Comparison of ENCODE assay signal across 15 cellular contexts in genomic region chr12:114691810-114692557, GRCh38. TPM values are rescaled to one million over a fixed set of nuclear protein-coding genes. Genes with fewer than 3 reads are reported as not detected.
A peak's percentile ranks its signal among the peaks of the same experiment; 100 is the strongest.
DNase-seq lines count a peak whose midpoint lies in the region; ATAC-seq, FAIRE-seq and TF ChIP-seq lines count a peak whose summit lies in the region.
"Had no signal": no experiment of that assay in that cellular context is flagged by ENCODE, and none has a peak within 500 bp of the region (broad histone marks: within the 10 kb centered on the region; RNA-seq: fewer than 3 reads in every experiment).

No MANE protein-coding gene starts in this region.

- DNase-seq in ELF-1 (ENCODE audit: low read depth, low spot score) (peak; percentile 47), astrocyte (ENCODE audit: low read depth) (no peak), islet precursor cell (peak; percentile 76), gastrocnemius medialis (no peak), inferior parietal cortex (ENCODE audit: extremely low spot score) (no peak), medulla oblongata (ENCODE audit: extremely low spot score) (no peak), GM12891 (ENCODE audit: insufficient read length, low spot score) (no peak)
- DNase-seq: activated CD8-positive, alpha-beta T cell treated with anti-CD3 and anti-CD28 coated beads for 36 hours; activated naive CD8-positive, alpha-beta T cell treated with anti-CD3 and anti-CD28 coated beads, Interleukin-2, amount 50 U/mL, for 24 hours; NCI-H2081 treated with DMSO at 0.1 percent for 48 hours; occipital lobe had no signal

- H3K4me1 ChIP-seq in astrocyte (ENCODE audit: insufficient read depth, low read length) (no peaks in the 10 kb centered on the region), gastrocnemius medialis (peaks cover 5 to 9% of the 10 kb centered on the region in 2 donors)

- in situ Hi-C loops in gastrocnemius medialis (cut with MboI; ENCODE audit: low sequenced_read_pairs in 4 of 4), result loop anchor here in 1 of 4 donors (25.0 kb wide), 1 partner anchor 645 kb away; no protein-coding TSS in a partner anchor

- H3K9me3 ChIP-seq in astrocyte (ENCODE audit: insufficient read depth, low read depth, low read length), result peaks cover 3% of the 10 kb centered on the region
- no peaks in the 10 kb centered on the region for H3K9me3 ChIP-seq in gastrocnemius medialis

- no peak overlapping the region for H2AFZ ChIP-seq in astrocyte (ENCODE audit: low read depth, low read length)

- peaks cover 96% of the 10 kb centered on the region for H3K27me3 Mint-ChIP-seq in astrocyte (ENCODE audit: low read depth, unreplicated experiment)

- ATAC-seq in gastrocnemius medialis, result no peak
- no peak for ATAC-seq in HG03571 (IDR thresholded peaks at IDR 0.05; ENCODE audit: unreplicated experiment)
- ATAC-seq: activated CD8-positive, alpha-beta T cell treated with anti-CD3 and anti-CD28 coated beads for 36 hours; activated naive CD8-positive, alpha-beta T cell treated with anti-CD3 and anti-CD28 coated beads, Interleukin-2, amount 50 U/mL, for 24 hours; HCT116 had no signal

- H3K4me1 Mint-ChIP-seq in astrocyte (ENCODE audit: low read depth, unreplicated experiment), result no peaks in the 10 kb centered on the region
- H3K4me1 Mint-ChIP-seq: activated naive CD8-positive, alpha-beta T cell treated with anti-CD3 and anti-CD28 coated beads, Interleukin-2, amount 50 U/mL, for 24 hours had no signal

- H3K9ac ChIP-seq in astrocyte (ENCODE audit: low read length), result no peak overlapping the region

- no peak overlapping the region for H3K27ac ChIP-seq in astrocyte (ENCODE audit: low read depth, low read length)
- peak overlapping the region in 1 of 4 donors; percentile 14 for H3K27ac ChIP-seq in gastrocnemius medialis
- H3K27ac ChIP-seq: SK-N-MC had no signal

- no peak for TF ChIP-seq POLR2A in gastrocnemius medialis (IDR thresholded peaks at IDR 0.05)
- TF ChIP-seq POLR2A in GM12891 (IDR thresholded peaks at IDR 0.05; ENCODE audit: low read depth, low read length), result no peak

- no peak overlapping the region for H3K27ac Mint-ChIP-seq in astrocyte (ENCODE audit: unreplicated experiment)
- H3K27ac Mint-ChIP-seq: activated CD8-positive, alpha-beta T cell treated with anti-CD3 and anti-CD28 coated beads for 36 hours; activated naive CD8-positive, alpha-beta T cell treated with anti-CD3 and anti-CD28 coated beads, Interleukin-2, amount 50 U/mL, for 24 hours had no signal

- peaks cover 3% of the 10 kb centered on the region for H4K20me1 ChIP-seq in astrocyte (ENCODE audit: insufficient read depth, low read length)

- intact Hi-C loops in gastrocnemius medialis (cut with DNase I; ENCODE audit: low total_unique reads), result no loop called here

- no peak for TF ChIP-seq CTCF in astrocyte (IDR thresholded peaks at IDR 0.05; ENCODE audit: insufficient read depth, low read depth, low read length)
- no peak for TF ChIP-seq CTCF in gastrocnemius medialis (IDR thresholded peaks at IDR 0.05 in 4 of 5, conservative IDR thresholded peaks at IDR 0.05 in 1 of 5)

- H3K4me2 ChIP-seq in astrocyte (ENCODE audit: low read length), result peak overlapping the region; percentile 89

- H3K36me3 Mint-ChIP-seq in astrocyte (ENCODE audit: low read depth, unreplicated experiment), result no peaks in the 10 kb centered on the region

- H3K79me2 ChIP-seq in astrocyte (ENCODE audit: insufficient read depth, low read length), result no peaks in the 10 kb centered on the region

- H3K4me3 Mint-ChIP-seq in astrocyte (ENCODE audit: unreplicated experiment), result peak overlapping the region; percentile 27
- H3K4me3 Mint-ChIP-seq: activated CD8-positive, alpha-beta T cell treated with anti-CD3 and anti-CD28 coated beads for 36 hours; activated naive CD8-positive, alpha-beta T cell treated with anti-CD3 and anti-CD28 coated beads, Interleukin-2, amount 50 U/mL, for 24 hours had no signal

- H3K27me3 ChIP-seq in astrocyte (ENCODE audit: insufficient read depth, low read length) (peaks cover 97% of the 10 kb centered on the region), gastrocnemius medialis (peaks cover 68 to 87% (median 77%) of the 10 kb centered on the region in 3 donors)

- FAIRE-seq in astrocyte (lab: Jason Lieb, UNC), result no peak
- FAIRE-seq in GM12891 (lab: Jason Lieb, UNC), result no peak
- FAIRE-seq: D721Med had no signal

- H3K4me3 ChIP-seq in astrocyte (ENCODE audit: insufficient read depth, low read depth, low read length), result peak overlapping the region; percentile 56
- H3K4me3 ChIP-seq in gastrocnemius medialis, result peak overlapping the region; percentile 36 to 60 (median 48)
- H3K4me3 ChIP-seq: SK-N-MC had no signal

- peaks cover 4% of the 10 kb centered on the region for H3K9me3 Mint-ChIP-seq in astrocyte (ENCODE audit: unreplicated experiment)
- H3K9me3 Mint-ChIP-seq: activated CD8-positive, alpha-beta T cell treated with anti-CD3 and anti-CD28 coated beads for 36 hours; activated naive CD8-positive, alpha-beta T cell treated with anti-CD3 and anti-CD28 coated beads, Interleukin-2, amount 50 U/mL, for 24 hours had no signal

- H3K36me3 ChIP-seq in astrocyte (ENCODE audit: insufficient read depth, low read length) (no peaks in the 10 kb centered on the region), gastrocnemius medialis (no peaks in the 10 kb centered on the region)

TF ChIP-seq in GM12891, 5 proteins besides CTCF, POLR2A, EP300 and RAD21:
- TF ChIP-seq POU2F2 (IDR thresholded peaks at IDR 0.05; ENCODE audit: low read depth, low read length) (no peak), PAX5 (IDR thresholded peaks at IDR 0.05; ENCODE audit: insufficient read depth, low read length, severe bottlenecking) (no peak), TAF1 (IDR thresholded peaks at IDR 0.05; ENCODE audit: low read depth, low read length) (no peak), SPI1 (IDR thresholded peaks at IDR 0.05; ENCODE audit: low read depth, low read length) (no peak), POLR2AphosphoS5 (IDR thresholded peaks at IDR 0.05; ENCODE audit: low read depth, low read length) (no peak)

RNA-seq across cellular contexts. Expression of gene TBX3, which starts 8.0 kb away (rescaled TPM):
- total RNA-seq in astrocyte, result 1.1 and 2.0 TPM in 2 replicates
- total RNA-seq in gastrocnemius medialis, result 10 to 100 TPM in 3 of 4 donors, 1 to 10 TPM in 1; 7.5 to 16.7 (median 11.9) TPM
- polyA plus RNA-seq in GM12891 (2012; ENCODE audit: low read depth, missing spikeins), result 0.01 TPM
- total RNA-seq: activated CD8-positive, alpha-beta T cell treated with anti-CD3 and anti-CD28 coated beads for 36 hours had no signal

Comparison
In these comparisons a context has a peak if more than half of its experiments do, and no peak if none do; other contexts are left out.
1. DNase-seq: peak in ELF-1 (single experiment) and islet precursor cell (single experiment); none in astrocyte (single experiment), gastrocnemius medialis (0 of 2), inferior parietal cortex (single experiment), medulla oblongata (single experiment) and GM12891 (single experiment).